Comparison of ENCODE assay signal across 1 cellular context in the genomic region with DNA sequence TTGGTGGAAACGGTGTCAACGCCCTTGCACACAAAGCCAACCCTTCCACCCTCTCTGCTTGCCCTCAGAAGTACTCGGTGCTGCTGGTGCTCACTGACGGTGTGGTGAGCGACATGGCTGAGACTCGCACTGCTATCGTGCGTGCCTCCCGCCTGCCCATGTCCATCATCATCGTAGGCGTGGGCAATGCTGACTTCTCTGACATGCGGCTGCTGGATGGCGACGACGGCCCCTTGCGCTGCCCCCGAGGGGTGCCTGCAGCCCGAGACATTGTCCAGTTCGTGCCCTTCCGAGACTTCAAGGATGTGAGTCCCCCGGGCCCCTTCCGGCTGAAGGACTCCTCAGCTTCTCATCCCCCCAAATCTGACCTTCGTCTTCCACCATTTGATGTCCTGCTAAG.
A peak's percentile ranks its signal among the peaks of the same experiment; 100 is the strongest.
TF ChIP-seq lines count a peak whose summit lies in the region.

No MANE protein-coding gene starts in this region.

TF ChIP-seq in WTC11, 78 proteins besides CTCF, POLR2A, EP300 and RAD21 (continued from another document):
- 0 out of 2 replicates have a peak, but pooled peaks have one; percentile 23 for TF ChIP-seq ZNF219 (CRISPR knock-in tag; IDR thresholded peaks at IDR 0.05; ENCODE audit: borderline replicate concordance)
TF ChIP-seq in WTC11: peak in this region for 1.
